In the genomic region with DNA sequence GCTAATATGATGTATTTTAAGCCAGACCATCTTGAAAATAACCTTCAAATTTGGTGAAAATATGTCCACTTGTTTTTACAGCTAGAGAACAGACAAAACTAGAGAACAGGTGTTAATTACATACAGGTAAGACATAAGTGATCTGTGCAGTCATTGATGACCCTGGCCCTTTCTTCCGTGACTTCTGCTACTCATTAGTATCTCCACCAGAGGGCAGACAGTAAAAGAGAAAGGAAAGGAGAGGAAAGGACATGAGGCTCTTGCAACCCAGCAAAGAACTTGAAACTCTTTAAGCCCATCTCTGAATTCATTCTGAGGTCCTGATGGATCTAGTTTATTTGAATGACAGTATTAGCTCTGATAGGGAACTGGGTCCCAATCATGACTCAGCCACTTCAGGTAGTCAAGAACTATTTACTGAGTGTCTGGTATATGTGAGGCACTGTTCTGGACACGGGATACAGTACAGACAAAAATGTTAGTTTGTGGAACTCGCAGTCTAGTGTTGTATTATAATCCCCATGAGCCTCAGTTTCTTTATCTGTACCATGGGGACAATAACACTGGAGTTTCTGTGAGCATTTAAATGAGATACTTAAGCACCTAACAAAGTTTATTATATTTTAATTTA, we compare ENCODE assay signal across 8 cellular contexts.
DNase-seq lines count a peak whose midpoint lies in the region; ATAC-seq and TF ChIP-seq lines count a peak whose summit lies in the region.

No MANE protein-coding gene starts in this region.

- no peaks in the 10 kb centered on the region for H4K20me1 ChIP-seq in KMS-11 (ENCODE audit: insufficient read depth)

- no peak overlapping the region for H2AFZ ChIP-seq in KMS-11 (ENCODE audit: low read depth)

- intact Hi-C loops in cardiac septum (cut with DNase I) = no loop called here

- H3K36me3 Mint-ChIP-seq in osteocyte (ENCODE audit: unreplicated experiment) = no peaks in the 10 kb centered on the region

- H3K4me1 ChIP-seq in cardiac muscle cell (ENCODE audit: low read depth) (no peaks in the 10 kb centered on the region), KMS-11 (ENCODE audit: low read depth, poor library complexity, severe bottlenecking) (peaks cover 55% of the 10 kb centered on the region), Peyer's patch (no peaks in the 10 kb centered on the region)

- TF ChIP-seq POLR2A in Peyer's patch (IDR thresholded peaks at IDR 0.05) = no peak

- DNase-seq in cardiac muscle cell (ENCODE audit: low read depth in 1 of 2, low spot score in 1 of 2) (peak; percentile 11 to 44), cardiac septum (ENCODE audit: low spot score) (no peak), Peyer's patch (no peak), dermis blood vessel endothelial cell (peak; percentile 33), osteocyte (ENCODE audit: extremely low spot score, unreplicated experiment) (no peak), OCI-M2 (lab: John Stamatoyannopoulos, UW; ENCODE audit: unreplicated experiment) (no peak)

- H3K9ac ChIP-seq in KMS-11 = no peak overlapping the region

- no peak overlapping the region for H3K4me3 Mint-ChIP-seq in osteocyte (ENCODE audit: unreplicated experiment)

- no peaks in the 10 kb centered on the region for H3K4me1 Mint-ChIP-seq in osteocyte (ENCODE audit: unreplicated experiment)

- peak; percentile 95 for ATAC-seq in GM21723 (IDR thresholded peaks at IDR 0.05; ENCODE audit: unreplicated experiment)

- TF ChIP-seq CTCF in cardiac muscle cell (IDR thresholded peaks at IDR 0.05; ENCODE audit: low read depth, low read length) (peak; percentile 50), KMS-11 (conservative IDR thresholded peaks at IDR 0.05; ENCODE audit: low read depth, low read length) (peak; percentile 77), Peyer's patch (IDR thresholded peaks at IDR 0.05) (peak in 5 of 6 experiments; percentile 26 to 45 (median 36)), osteocyte (IDR thresholded peaks at IDR 0.05) (peak; percentile 58)

- H3K27me3 ChIP-seq in cardiac muscle cell = no peaks in the 10 kb centered on the region
- H3K27me3 ChIP-seq in KMS-11 (ENCODE audit: insufficient read depth, low read depth) = no peaks in the 10 kb centered on the region
- no peaks in the 10 kb centered on the region for H3K27me3 ChIP-seq in Peyer's patch

- no peak overlapping the region for H3K27ac ChIP-seq in cardiac muscle cell
- no peak overlapping the region for H3K27ac ChIP-seq in KMS-11
- H3K27ac ChIP-seq in Peyer's patch = no peak overlapping the region

- H3K9me3 Mint-ChIP-seq in osteocyte (ENCODE audit: unreplicated experiment) = no peaks in the 10 kb centered on the region

- H3K4me3 ChIP-seq in cardiac muscle cell = no peak overlapping the region
- H3K4me3 ChIP-seq in KMS-11 (IDR thresholded peaks at IDR 0.05; ENCODE audit: insufficient read depth, low read depth, low read length) = no peak overlapping the region
- no peak overlapping the region for H3K4me3 ChIP-seq in Peyer's patch

- H3K9me3 ChIP-seq in cardiac muscle cell (ENCODE audit: low read depth) (peaks cover 4% of the 10 kb centered on the region), Peyer's patch (no peaks in the 10 kb centered on the region)

- H3K27ac Mint-ChIP-seq in osteocyte (ENCODE audit: unreplicated experiment) = no peak overlapping the region

- H3K79me2 ChIP-seq in KMS-11 (ENCODE audit: insufficient read depth, low read depth) = no peaks in the 10 kb centered on the region

- H3K36me3 ChIP-seq in cardiac muscle cell (no peaks in the 10 kb centered on the region), KMS-11 (ENCODE audit: insufficient read depth) (no peaks in the 10 kb centered on the region), Peyer's patch (no peaks in the 10 kb centered on the region)

- no peak overlapping the region for H3K4me2 ChIP-seq in KMS-11

- no peaks in the 10 kb centered on the region for H3K27me3 Mint-ChIP-seq in osteocyte (ENCODE audit: unreplicated experiment)

Comparison
In these comparisons a context has a peak if more than half of its experiments do, and no peak if none do; other contexts are left out.
1. DNase-seq: peak in cardiac muscle cell (2 of 2) and dermis blood vessel endothelial cell (single experiment); none in cardiac septum (single experiment), Peyer's patch (0 of 3), osteocyte (single experiment) and OCI-M2 (single experiment).
2. Peak in every context shown above with its lines, with median percentiles within 50 percentile points of each other: CTCF ChIP-seq.